In genomic region chr3:150913174-150913922, GRCh38 we compare ENCODE assay signal across 23 cellular contexts. TPM values are rescaled to one million over a fixed set of nuclear protein-coding genes. Genes with fewer than 3 reads are reported as not detected.
DNase-seq lines count a peak whose midpoint lies in the region; TF ChIP-seq lines count a peak whose summit lies in the region.
"Had no signal": no experiment of that assay in that cellular context is flagged by ENCODE, and none has a peak within 500 bp of the region (broad histone marks: within the 10 kb centered on the region; RNA-seq: fewer than 3 reads in every experiment).

No MANE protein-coding gene starts in this region.

- peaks cover 0 to 4% (median 0%) of the 10 kb centered on the region in 3 donors for H3K27me3 ChIP-seq in skeletal muscle tissue (ENCODE audit: control insufficient read depth in 3 of 3, insufficient read depth in 3 of 3, low read length in 3 of 3)
- H3K27me3 ChIP-seq in ascending aorta, result no peaks in the 10 kb centered on the region

- H3K36me3 ChIP-seq in skeletal muscle tissue (ENCODE audit: control insufficient read depth in 3 of 3, insufficient read depth in 3 of 3, low read length in 3 of 3), result no peaks in the 10 kb centered on the region
- H3K36me3 ChIP-seq in ascending aorta, result no peaks in the 10 kb centered on the region

- H3K9me3 ChIP-seq in skeletal muscle tissue (ENCODE audit: control insufficient read depth in 3 of 3, low read length in 3 of 3), result no peaks in the 10 kb centered on the region
- no peaks in the 10 kb centered on the region for H3K9me3 ChIP-seq in ascending aorta

- no peak overlapping the region for H3K4me3 ChIP-seq in fibroblast of pulmonary artery (replicated peaks; ENCODE audit: low read depth, low read length)
- H3K4me3 ChIP-seq in skeletal muscle tissue (ENCODE audit: low read length in 3 of 3), result no peak overlapping the region
- H3K4me3 ChIP-seq in ascending aorta, result no peak overlapping the region
- H3K4me3 ChIP-seq: GM23338 had no signal

- DNase-seq in SIG-M5 treated with dmso at 0.1 percent for 504 hours (lab: John Stamatoyannopoulos, UW; ENCODE audit: unreplicated experiment) (peak; percentile 15), SIG-M5 (lab: John Stamatoyannopoulos, UW) (no peak), MV-4-11 (lab: John Stamatoyannopoulos, UW) (peak; percentile 65), fibroblast of pulmonary artery (ENCODE audit: low read depth) (peak; percentile 3), ascending aorta (ENCODE audit: low spot score in 2 of 2) (no peak)
- no peak for DNase-seq in effector CD4-positive, alpha-beta T cell
- no peak for DNase-seq in activated CD4-positive, alpha-beta T cell treated with anti-CD3 and anti-CD28 coated beads, Interleukin-2, amount 50 U/mL, for 48 hours
- DNase-seq: activated CD4-positive, CD25-positive, alpha-beta regulatory T cell; activated CD8-positive, alpha-beta memory T cell treated with anti-CD3 and anti-CD28 coated beads, Interleukin-2, amount 10 ng/mL, durations not matched to agents 7 days and 5 days; activated effector memory CD4-positive, alpha-beta T cell treated with Interleukin-2 at 50 U/mL for 16 hours; CD4-positive, alpha-beta memory T cell; NCI-H187 treated with DMSO at 0.1 percent for 48 hours; NCI-H526 treated with DMSO at 0.1 percent for 48 hours; stimulated activated naive CD8-positive, alpha-beta T cell treated with anti-CD3 and anti-CD28 coated beads, Interleukin-15, amount 100 ng/mL, for 72 hours had no signal

- peaks cover 0 to 4% (median 4%) of the 10 kb centered on the region in 3 donors for H3K4me1 ChIP-seq in skeletal muscle tissue (ENCODE audit: control insufficient read depth in 3 of 3, insufficient read depth in 3 of 3, low read length in 3 of 3)
- H3K4me1 ChIP-seq in ascending aorta, result no peaks in the 10 kb centered on the region

- intact Hi-C loops in ascending aorta (cut with DNase I), result no loop called here

- no peak overlapping the region for H3K9ac ChIP-seq in skeletal muscle tissue (ENCODE audit: low read depth in 1 of 3, low read length in 3 of 3)

- H3K27ac ChIP-seq in skeletal muscle tissue (ENCODE audit: low read depth, low read length) (peak overlapping the region; percentile 1), ascending aorta (no peak overlapping the region)

- TF ChIP-seq CTCF in fibroblast of pulmonary artery (IDR thresholded peaks at IDR 0.05; ENCODE audit: low read length, missing control alignments) (no peak), ascending aorta (IDR thresholded peaks at IDR 0.05) (no peak)

RNA-seq across cellular contexts. Expression of gene MINDY4B, which starts 8.1 kb away (rescaled TPM):
- total RNA-seq in skeletal muscle tissue, result not detected
- not detected for total RNA-seq in ascending aorta
- total RNA-seq: A673; activated CD8-positive, alpha-beta memory T cell treated with anti-CD3 and anti-CD28 coated beads, Interleukin-2, amount 10 ng/mL, durations not matched to agents 7 days and 5 days; CD4-positive, alpha-beta memory T cell; chondrocyte; endothelial cell of umbilical vein; glomerular endothelial cell; GM23338; neural crest cell; pulmonary artery endothelial cell; RPMI7951 had no signal

RNA-seq across cellular contexts. Expression of gene CLRN1, which starts 59.2 kb away (rescaled TPM):
- total RNA-seq in skeletal muscle tissue (not detected), ascending aorta (not detected)
- total RNA-seq: A673; activated CD8-positive, alpha-beta memory T cell treated with anti-CD3 and anti-CD28 coated beads, Interleukin-2, amount 10 ng/mL, durations not matched to agents 7 days and 5 days; CD4-positive, alpha-beta memory T cell; chondrocyte; endothelial cell of umbilical vein; glomerular endothelial cell; neural crest cell; pulmonary artery endothelial cell; RPMI7951 had no signal

Comparison
In these comparisons a context has a peak if more than half of its experiments do, and no peak if none do; other contexts are left out.
1. DNase-seq: peak in SIG-M5 treated with dmso at 0.1 percent for 504 hours (single experiment), MV-4-11 (single experiment) and fibroblast of pulmonary artery (single experiment); none in SIG-M5 (single experiment), effector CD4-positive, alpha-beta T cell (single experiment), ascending aorta (0 of 2) and activated CD4-positive, alpha-beta T cell treated with anti-CD3 and anti-CD28 coated beads, Interleukin-2, amount 50 U/mL, for 48 hours (0 of 2).